ENCODE assay signal across 9 cellular contexts in genomic region chr6:106163966-106164877, GRCh38.
DNase-seq lines count a peak whose midpoint lies in the region; ATAC-seq and TF ChIP-seq lines count a peak whose summit lies in the region.
"Had no signal": no experiment of that assay in that cellular context is flagged by ENCODE, and none has a peak within 500 bp of the region (broad histone marks: within the 10 kb centered on the region; RNA-seq: fewer than 3 reads in every experiment).

No MANE protein-coding gene starts in this region.

- H3K36me3 ChIP-seq in effector memory CD4-positive, alpha-beta T cell (ENCODE audit: control insufficient read depth, insufficient read depth, low read length) = no peaks in the 10 kb centered on the region
- H3K36me3 ChIP-seq in psoas muscle (ENCODE audit: insufficient read depth in 1 of 2, low read depth in 1 of 2) (no peaks in the 10 kb centered on the region), WERI-Rb-1 (no peaks in the 10 kb centered on the region)

- POLR2A ChIA-PET in activated B cell treated with CpG ODN at 0.5 μM for 24 hours (lab: Charles Lee) = interaction anchor here (0.5 to 2.5 kb wide), 27 partner anchors 10 to 1295 kb away, joined by 3 to 37 read pairs (median 5); partner anchors contain the start of genes ATG5, PDSS2, PRDM1 and PREP

- no peaks in the 10 kb centered on the region for H3K27me3 Mint-ChIP-seq in activated B cell treated with CpG ODN at 0.5 μM for 24 hours

- peaks cover 26% of the 10 kb centered on the region for H3K4me1 ChIP-seq in effector memory CD4-positive, alpha-beta T cell (ENCODE audit: control insufficient read depth, insufficient read depth, low read length, poor library complexity, severe bottlenecking)
- H3K4me1 ChIP-seq in psoas muscle = no peaks in the 10 kb centered on the region

- H3K27ac Mint-ChIP-seq in activated B cell treated with CpG ODN at 0.5 μM for 24 hours = peak overlapping the region; percentile 92

- 73 to 76% (median 76%) methylated on average over 17 of the region's 17 CpGs for WGBS in psoas muscle, 3 donors

- H3K4me1 Mint-ChIP-seq in activated B cell treated with CpG ODN at 0.5 μM for 24 hours = peaks cover 35% of the 10 kb centered on the region

- TF ChIP-seq CTCF in activated B cell treated with CpG ODN at 0.5 μM for 24 hours (IDR thresholded peaks at IDR 0.05) (no peak), psoas muscle (IDR thresholded peaks at IDR 0.05) (no peak), WERI-Rb-1 (IDR thresholded peaks at IDR 0.05; ENCODE audit: low read depth, low read length) (no peak)

- peak; percentile 42 for ATAC-seq in HG03066 (IDR thresholded peaks at IDR 0.05; ENCODE audit: low read depth, unreplicated experiment)
- peak; percentile 72 for ATAC-seq in activated B cell treated with CpG ODN at 0.5 μM for 24 hours (ENCODE audit: low read depth)
- ATAC-seq in psoas muscle = peak in 3 of 4 donors; percentile 43 to 65 (median 57)

- no peaks in the 10 kb centered on the region for H3K27me3 ChIP-seq in effector memory CD4-positive, alpha-beta T cell (replicated peaks; ENCODE audit: control insufficient read depth, insufficient read depth, low read length, poor library complexity, severe bottlenecking)
- H3K27me3 ChIP-seq in psoas muscle (ENCODE audit: insufficient read depth in 3 of 3, low read length in 2 of 3) (no peaks in the 10 kb centered on the region), WERI-Rb-1 (ENCODE audit: insufficient read depth, low read depth, severe bottlenecking) (no peaks in the 10 kb centered on the region)

- H3K4me3 Mint-ChIP-seq in activated B cell treated with CpG ODN at 0.5 μM for 24 hours = peak overlapping the region; percentile 36

- H3K9me3 ChIP-seq in effector memory CD4-positive, alpha-beta T cell (ENCODE audit: control insufficient read depth, low read length) = no peaks in the 10 kb centered on the region
- no peaks in the 10 kb centered on the region for H3K9me3 ChIP-seq in psoas muscle
- no peaks in the 10 kb centered on the region for H3K9me3 ChIP-seq in WERI-Rb-1 (ENCODE audit: severe bottlenecking)

- CTCF ChIA-PET in activated B cell treated with CpG ODN at 0.5 μM for 24 hours (lab: Charles Lee) = interaction anchor here (0.9 to 2.6 kb wide), 9 partner anchors 18 to 74 kb away, joined by 3 to 13 read pairs (median 4); no protein-coding TSS in a partner anchor

- DNase-seq in NK-92 treated with Interleukin-12 subunit alpha and Interleukin-12 subunit beta, amount 100 ng/mL, for 24 hours (lab: John Stamatoyannopoulos, UW) = peak; percentile 70
- DNase-seq in NK-92 (lab: John Stamatoyannopoulos, UW; ENCODE audit: unreplicated experiment) (no peak), activated B cell treated with CpG ODN at 0.5 μM for 24 hours (peak; percentile 53), psoas muscle (peak in 1 of 2 donors; percentile 57), NCI-H510A (lab: John Stamatoyannopoulos, UW) (no peak), WERI-Rb-1 (no peak)
- no peak for DNase-seq in effector memory CD4-positive, alpha-beta T cell

- intact Hi-C loops in activated B cell treated with CpG ODN at 0.5 μM for 24 hours (cut with micrococcal nuclease) (loop anchor here (1.0 to 5.0 kb wide), 11 partner anchors 18 to 1658 kb away; partner anchors contain the start of genes ATG5, PRDM1 and SCML4), psoas muscle (cut with DNase I) (no loop called here)

- H3K36me3 Mint-ChIP-seq in activated B cell treated with CpG ODN at 0.5 μM for 24 hours (ENCODE audit: low read depth) = no peaks in the 10 kb centered on the region

- H3K4me3 ChIP-seq in effector memory CD4-positive, alpha-beta T cell (ENCODE audit: insufficient read depth, low read depth, low read length, poor library complexity, severe bottlenecking) = peak overlapping the region; percentile 15
- H3K4me3 ChIP-seq in psoas muscle = no peak overlapping the region
- no peak overlapping the region for H3K4me3 ChIP-seq in WERI-Rb-1 (ENCODE audit: low read depth, low read length)

- H3K9me3 Mint-ChIP-seq in activated B cell treated with CpG ODN at 0.5 μM for 24 hours = no peaks in the 10 kb centered on the region

- H3K27ac ChIP-seq in effector memory CD4-positive, alpha-beta T cell (ENCODE audit: insufficient read depth, low read length, poor library complexity, severe bottlenecking) = peak overlapping the region; percentile 44
- no peak overlapping the region for H3K27ac ChIP-seq in psoas muscle
- no peak overlapping the region for H3K27ac ChIP-seq in WERI-Rb-1
- H3K27ac ChIP-seq: 22Rv1 had no signal

Comparison
In these comparisons a context has a peak if more than half of its experiments do, and no peak if none do; other contexts are left out.
1. DNase-seq: peak in NK-92 treated with Interleukin-12 subunit alpha and Interleukin-12 subunit beta, amount 100 ng/mL, for 24 hours (single experiment) and activated B cell treated with CpG ODN at 0.5 μM for 24 hours (single experiment); none in NK-92 (single experiment), effector memory CD4-positive, alpha-beta T cell (0 of 3), NCI-H510A (single experiment) and WERI-Rb-1 (single experiment).
2. Peak in every context shown above with its lines, with median percentiles within 50 percentile points of each other: ATAC-seq.